ENCODE assay signal across 1 cellular context in the genomic region with DNA sequence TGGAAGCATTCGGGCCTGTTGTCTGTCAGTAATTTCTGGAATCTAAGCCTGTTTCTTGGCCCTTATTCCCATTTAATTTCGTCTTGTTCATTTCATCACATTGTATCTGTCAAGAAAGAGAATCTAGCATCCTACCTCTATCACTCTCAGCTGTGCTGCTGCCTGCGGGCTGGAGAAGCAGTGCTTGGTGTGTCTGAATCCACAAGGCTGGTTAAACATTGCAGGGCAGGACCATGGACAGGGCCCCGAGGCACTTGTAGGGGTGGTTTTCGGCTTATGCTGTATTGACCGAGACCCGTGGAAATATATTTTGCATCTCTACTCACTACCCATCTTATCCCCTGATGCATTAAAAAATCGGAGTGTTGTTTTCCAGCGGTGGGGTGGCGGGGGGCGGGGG.
TF ChIP-seq lines count a peak whose summit lies in the region.

No MANE protein-coding gene starts in this region.

TF ChIP-seq in K562, 482 proteins besides CTCF, POLR2A, EP300 and RAD21 (continued from another document):
- TF ChIP-seq, protein P1, sequence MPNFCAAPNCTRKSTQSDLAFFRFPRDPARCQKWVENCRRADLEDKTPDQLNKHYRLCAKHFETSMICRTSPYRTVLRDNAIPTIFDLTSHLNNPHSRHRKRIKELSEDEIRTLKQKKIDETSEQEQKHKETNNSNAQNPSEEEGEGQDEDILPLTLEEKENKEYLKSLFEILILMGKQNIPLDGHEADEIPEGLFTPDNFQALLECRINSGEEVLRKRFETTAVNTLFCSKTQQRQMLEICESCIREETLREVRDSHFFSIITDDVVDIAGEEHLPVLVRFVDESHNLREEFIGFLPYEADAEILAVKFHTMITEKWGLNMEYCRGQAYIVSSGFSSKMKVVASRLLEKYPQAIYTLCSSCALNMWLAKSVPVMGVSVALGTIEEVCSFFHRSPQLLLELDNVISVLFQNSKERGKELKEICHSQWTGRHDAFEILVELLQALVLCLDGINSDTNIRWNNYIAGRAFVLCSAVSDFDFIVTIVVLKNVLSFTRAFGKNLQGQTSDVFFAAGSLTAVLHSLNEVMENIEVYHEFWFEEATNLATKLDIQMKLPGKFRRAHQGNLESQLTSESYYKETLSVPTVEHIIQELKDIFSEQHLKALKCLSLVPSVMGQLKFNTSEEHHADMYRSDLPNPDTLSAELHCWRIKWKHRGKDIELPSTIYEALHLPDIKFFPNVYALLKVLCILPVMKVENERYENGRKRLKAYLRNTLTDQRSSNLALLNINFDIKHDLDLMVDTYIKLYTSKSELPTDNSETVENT (CRISPR knock-in tag; IDR thresholded peaks at IDR 0.05) = no peak
- TF ChIP-seq HIVEP1 (CRISPR knock-in tag; IDR thresholded peaks at IDR 0.05) (no peak), ZNF41 (CRISPR knock-in tag; conservative IDR thresholded peaks at IDR 0.05) (no peak)
- TF ChIP-seq, protein P2, sequence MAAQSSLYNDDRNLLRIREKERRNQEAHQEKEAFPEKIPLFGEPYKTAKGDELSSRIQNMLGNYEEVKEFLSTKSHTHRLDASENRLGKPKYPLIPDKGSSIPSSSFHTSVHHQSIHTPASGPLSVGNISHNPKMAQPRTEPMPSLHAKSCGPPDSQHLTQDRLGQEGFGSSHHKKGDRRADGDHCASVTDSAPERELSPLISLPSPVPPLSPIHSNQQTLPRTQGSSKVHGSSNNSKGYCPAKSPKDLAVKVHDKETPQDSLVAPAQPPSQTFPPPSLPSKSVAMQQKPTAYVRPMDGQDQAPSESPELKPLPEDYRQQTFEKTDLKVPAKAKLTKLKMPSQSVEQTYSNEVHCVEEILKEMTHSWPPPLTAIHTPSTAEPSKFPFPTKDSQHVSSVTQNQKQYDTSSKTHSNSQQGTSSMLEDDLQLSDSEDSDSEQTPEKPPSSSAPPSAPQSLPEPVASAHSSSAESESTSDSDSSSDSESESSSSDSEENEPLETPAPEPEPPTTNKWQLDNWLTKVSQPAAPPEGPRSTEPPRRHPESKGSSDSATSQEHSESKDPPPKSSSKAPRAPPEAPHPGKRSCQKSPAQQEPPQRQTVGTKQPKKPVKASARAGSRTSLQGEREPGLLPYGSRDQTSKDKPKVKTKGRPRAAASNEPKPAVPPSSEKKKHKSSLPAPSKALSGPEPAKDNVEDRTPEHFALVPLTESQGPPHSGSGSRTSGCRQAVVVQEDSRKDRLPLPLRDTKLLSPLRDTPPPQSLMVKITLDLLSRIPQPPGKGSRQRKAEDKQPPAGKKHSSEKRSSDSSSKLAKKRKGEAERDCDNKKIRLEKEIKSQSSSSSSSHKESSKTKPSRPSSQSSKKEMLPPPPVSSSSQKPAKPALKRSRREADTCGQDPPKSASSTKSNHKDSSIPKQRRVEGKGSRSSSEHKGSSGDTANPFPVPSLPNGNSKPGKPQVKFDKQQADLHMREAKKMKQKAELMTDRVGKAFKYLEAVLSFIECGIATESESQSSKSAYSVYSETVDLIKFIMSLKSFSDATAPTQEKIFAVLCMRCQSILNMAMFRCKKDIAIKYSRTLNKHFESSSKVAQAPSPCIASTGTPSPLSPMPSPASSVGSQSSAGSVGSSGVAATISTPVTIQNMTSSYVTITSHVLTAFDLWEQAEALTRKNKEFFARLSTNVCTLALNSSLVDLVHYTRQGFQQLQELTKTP (IDR thresholded peaks at IDR 0.05; ENCODE audit: low read depth in 1 of 2, partially characterized antibody in 2 of 2) = peak in 1 of 2 experiments; percentile 85
